ENCODE assay signal across 16 cellular contexts in the genomic region with DNA sequence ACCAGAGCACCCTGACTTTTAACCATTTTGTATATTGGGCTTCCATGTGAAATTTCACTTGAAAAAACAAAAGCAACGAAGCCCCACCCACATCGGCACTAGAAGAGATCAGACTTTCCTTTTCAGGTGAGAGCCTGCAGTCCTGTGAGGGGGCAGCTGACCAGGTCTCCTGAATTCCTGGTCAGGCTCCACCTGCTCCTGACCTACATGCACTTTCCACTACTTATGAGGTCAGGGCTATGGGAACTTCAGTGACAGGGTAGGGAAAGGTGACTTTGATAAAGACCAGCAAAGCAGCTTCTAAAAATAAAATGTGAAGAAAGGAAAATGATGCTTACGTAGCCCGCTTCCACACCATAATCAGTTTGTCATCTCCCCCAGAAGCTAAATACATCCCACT.
"Had no signal": no experiment of that assay in that cellular context is flagged by ENCODE, and none has a peak within 500 bp of the region (broad histone marks: within the 10 kb centered on the region; RNA-seq: fewer than 3 reads in every experiment).

No MANE protein-coding gene starts in this region.

- H3K4me3 Mint-ChIP-seq: dendritic cell treated with granulocyte-macrophage colony-stimulating factor and Interleukin-4, amounts not matched to agents 40 ng/mL and 50 ng/mL, for 4 days; naive thymus-derived CD4-positive, alpha-beta T cell; neural crest cell; type B pancreatic cell had no signal

- ATAC-seq: foreskin keratinocyte; naive thymus-derived CD4-positive, alpha-beta T cell had no signal

- FAIRE-seq: colon, endothelial cell of umbilical vein, small intestine, urothelium cell line had no signal

- H3K4me1 ChIP-seq: foreskin keratinocyte had no signal

- H3K27me3 Mint-ChIP-seq: dendritic cell treated with granulocyte-macrophage colony-stimulating factor and Interleukin-4, amounts not matched to agents 40 ng/mL and 50 ng/mL, for 4 days; naive thymus-derived CD4-positive, alpha-beta T cell; type B pancreatic cell had no signal

- H3K27ac ChIP-seq: foreskin keratinocyte had no signal

- H3K9me3 Mint-ChIP-seq: dendritic cell treated with granulocyte-macrophage colony-stimulating factor and Interleukin-4, amounts not matched to agents 40 ng/mL and 50 ng/mL, for 4 days; naive thymus-derived CD4-positive, alpha-beta T cell; neural crest cell; type B pancreatic cell had no signal

- H3K4me1 Mint-ChIP-seq: neural crest cell had no signal

- H3K27ac Mint-ChIP-seq: dendritic cell treated with granulocyte-macrophage colony-stimulating factor and Interleukin-4, amounts not matched to agents 40 ng/mL and 50 ng/mL, for 4 days; type B pancreatic cell had no signal

- DNase-seq: cerebellar nuclear complex; erythroblast; foreskin keratinocyte; hypothalamus; islet precursor cell; mesendoderm; naive thymus-derived CD4-positive, alpha-beta T cell; small intestine; stimulated activated CD4-positive, alpha-beta T cell treated with anti-CD3 and anti-CD28 coated beads, Interleukin-12 subunit alpha, Interleukin-12 subunit beta, amount 100 ng/mL, for 4 hours; stimulated activated naive CD4-positive, alpha-beta T cell treated with Interleukin-2 at 50 U/mL for 16 hours had no signal

- H3K27me3 ChIP-seq: foreskin keratinocyte had no signal
